8 cellular contexts compared by ENCODE assay signal in genomic region chrX:30888526-30889146, GRCh38. TPM values are rescaled to one million over a fixed set of nuclear protein-coding genes. Genes with fewer than 3 reads are reported as not detected.
DNase-seq lines count a peak whose midpoint lies in the region; ATAC-seq and TF ChIP-seq lines count a peak whose summit lies in the region.

No MANE protein-coding gene starts in this region.

- TF ChIP-seq POLR2A in body of pancreas (IDR thresholded peaks at IDR 0.05) = no peak

- H3K36me3 ChIP-seq in body of pancreas (replicated peaks in 1 of 2; ENCODE audit: insufficient read depth in 1 of 2, low read depth in 2 of 2) = no peaks in the 10 kb centered on the region

- H3K27ac ChIP-seq in body of pancreas (peak overlapping the region; percentile 67 to 90 (median 84)), layer of hippocampus (ENCODE audit: low read depth, low read length) (peak overlapping the region; percentile 30)

- H3K9me3 ChIP-seq in body of pancreas = peaks cover 0 to 4% (median 0%) of the 10 kb centered on the region in 3 donors

- intact Hi-C loops in body of pancreas (cut with DNase I) = no loop called here

- ATAC-seq in HG02870 (IDR thresholded peaks at IDR 0.05; ENCODE audit: unreplicated experiment) (peak; percentile 20), body of pancreas (no peak)

- 1% methylated on average over 5 to 21 of the region's 45 CpGs for WGBS in body of pancreas, 2 donors

- peak overlapping the region; percentile 18 to 63 for H3K4me3 ChIP-seq in body of pancreas

- H3K27me3 ChIP-seq in body of pancreas = no peaks in the 10 kb centered on the region
- no peaks in the 10 kb centered on the region for H3K27me3 ChIP-seq in layer of hippocampus (ENCODE audit: control insufficient read depth, insufficient read depth, low read length)

- peaks cover 37% of the 10 kb centered on the region for H3K4me1 ChIP-seq in body of pancreas

- no peak for TF ChIP-seq CTCF in body of pancreas (IDR thresholded peaks at IDR 0.05)

- DNase-seq in SIG-M5 treated with dmso at 0.1 percent for 504 hours (lab: John Stamatoyannopoulos, UW; ENCODE audit: unreplicated experiment) = peak; percentile 5
- no peak for DNase-seq in SIG-M5 (lab: John Stamatoyannopoulos, UW)
- DNase-seq in RPMI7951 (ENCODE audit: low read depth) = peak; percentile 11
- peak in 1 of 4 donors; percentile 16 for DNase-seq in body of pancreas
- peak; percentile 2 to 9 for DNase-seq in stimulated activated CD4-positive, alpha-beta T cell treated with anti-CD3 and anti-CD28 coated beads, Interleukin-2, amount 100 ng/mL, for 48 hours
- no peak for DNase-seq in GOT3 (lab: John Stamatoyannopoulos, UW)

RNA-seq across cellular contexts. Expression of gene TAB3, which starts 0.4 kb away (rescaled TPM):
- 13.6 and 16.8 TPM in 2 replicates for total RNA-seq in RPMI7951 (2014; rRNA removed; shearing (Covaris generic))
- total RNA-seq in body of pancreas = 10 to 100 TPM; 24.1 to 36.3 TPM

Comparison
In these comparisons a context has a peak if more than half of its experiments do, and no peak if none do; other contexts are left out.
1. DNase-seq: peak in SIG-M5 treated with dmso at 0.1 percent for 504 hours (single experiment), RPMI7951 (single experiment) and stimulated activated CD4-positive, alpha-beta T cell treated with anti-CD3 and anti-CD28 coated beads, Interleukin-2, amount 100 ng/mL, for 48 hours (2 of 2); none in SIG-M5 (single experiment) and GOT3 (single experiment).